In the genomic region with DNA sequence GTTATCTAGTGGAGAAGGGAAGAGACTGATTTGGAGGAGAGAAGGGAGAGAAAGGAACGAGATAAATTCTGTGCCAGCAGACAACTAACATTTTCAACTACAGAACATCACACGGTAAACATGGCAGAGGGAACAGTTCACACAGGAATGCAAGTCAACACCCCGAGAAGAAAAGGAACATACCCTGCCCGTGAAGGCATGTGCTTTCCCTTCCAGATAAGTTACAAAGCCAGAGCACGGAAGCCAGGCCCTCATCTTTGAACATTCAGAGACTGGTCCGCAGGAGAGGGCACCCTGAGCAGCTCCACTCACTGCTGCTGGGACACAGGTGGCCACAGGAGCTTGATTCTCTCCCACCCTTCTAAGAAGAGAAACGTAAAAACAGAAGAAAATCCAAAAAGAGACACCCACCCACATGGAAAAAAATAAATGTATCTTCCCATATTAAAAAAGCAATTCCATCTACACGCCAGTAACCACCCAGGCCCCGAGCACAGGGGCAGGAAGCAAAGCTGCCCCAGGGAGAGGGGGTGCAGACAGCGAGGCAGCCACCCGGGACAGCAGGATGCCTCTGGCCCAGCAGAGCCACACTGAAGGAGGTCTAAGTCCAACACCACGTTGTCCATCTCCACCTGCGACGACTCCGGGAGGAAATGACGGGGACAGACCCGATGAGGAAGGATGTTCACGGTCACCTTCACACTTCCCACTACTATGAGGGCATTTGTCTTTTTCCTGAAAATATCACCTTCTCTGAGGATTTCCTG, we compare ENCODE assay signal across 27 cellular contexts. TPM values are rescaled to one million over a fixed set of nuclear protein-coding genes. Genes with fewer than 3 reads are reported as not detected.
A peak's percentile ranks its signal among the peaks of the same experiment; 100 is the strongest.
DNase-seq lines count a peak whose midpoint lies in the region; ATAC-seq, FAIRE-seq and TF ChIP-seq lines count a peak whose summit lies in the region.
"Had no signal": no experiment of that assay in that cellular context is flagged by ENCODE, and none has a peak within 500 bp of the region (broad histone marks: within the 10 kb centered on the region; RNA-seq: fewer than 3 reads in every experiment).

No MANE protein-coding gene starts in this region.

- no peak overlapping the region for H2BK5ac ChIP-seq in neuronal stem cell (ENCODE audit: low read length)

- H3K9me3 Mint-ChIP-seq in activated naive CD4-positive, alpha-beta T cell treated with anti-CD3 and anti-CD28 coated beads, Interleukin-2, amount 10 ng/mL, durations not matched to agents 7 days and 5 days: no peaks in the 10 kb centered on the region
- H3K9me3 Mint-ChIP-seq in activated T-helper 1 cell treated with anti-CD3 and anti-CD28 coated beads, Interleukin-12 subunit alpha, Interleukin-12 subunit beta, Interleukin-2, Interleukin-4 antibody, amounts not matched to agents 30 ng/mL and 10 ng/mL and 1 ng/mL, durations not matched to agents 14 hours and 24 hours and 36 hours: no peaks in the 10 kb centered on the region
- H3K9me3 Mint-ChIP-seq: endodermal cell, H9 had no signal

- CTCF ChIA-PET in activated naive CD4-positive, alpha-beta T cell treated with anti-CD3 and anti-CD28 coated beads, Interleukin-2, amount 10 ng/mL, durations not matched to agents 7 days and 5 days (lab: Charles Lee): no interaction called here

- H3K27ac Mint-ChIP-seq in activated naive CD4-positive, alpha-beta T cell treated with anti-CD3 and anti-CD28 coated beads, Interleukin-2, amount 10 ng/mL, durations not matched to agents 7 days and 5 days: peak overlapping the region; percentile 4
- H3K27ac Mint-ChIP-seq in activated T-helper 1 cell treated with anti-CD3 and anti-CD28 coated beads, Interleukin-12 subunit alpha, Interleukin-12 subunit beta, Interleukin-2, Interleukin-4 antibody, amounts not matched to agents 30 ng/mL and 10 ng/mL and 1 ng/mL, durations not matched to agents 14 hours and 24 hours and 36 hours: peak overlapping the region; percentile 58
- H3K27ac Mint-ChIP-seq: activated CD8-positive, alpha-beta memory T cell treated with anti-CD3 and anti-CD28 coated beads, Interleukin-2, amount 10 ng/mL, durations not matched to agents 7 days and 5 days; endodermal cell had no signal

- no peak overlapping the region for H2BK15ac ChIP-seq in neuronal stem cell (ENCODE audit: low read length)

- no peak for FAIRE-seq in kidney (lab: Jason Lieb, UNC)
- FAIRE-seq: astrocyte, colon, HepG2 had no signal

- no peak overlapping the region for H3K4me2 ChIP-seq in neuronal stem cell (ENCODE audit: insufficient read depth, low read length, poor library complexity, severe bottlenecking)

- H4K91ac ChIP-seq in neuronal stem cell (ENCODE audit: low read depth, low read length, poor library complexity): no peak overlapping the region

- peaks cover 71% of the 10 kb centered on the region for H3K36me3 Mint-ChIP-seq in activated naive CD4-positive, alpha-beta T cell treated with anti-CD3 and anti-CD28 coated beads, Interleukin-2, amount 10 ng/mL, durations not matched to agents 7 days and 5 days
- peaks cover 71% of the 10 kb centered on the region for H3K36me3 Mint-ChIP-seq in activated T-helper 1 cell treated with anti-CD3 and anti-CD28 coated beads, Interleukin-12 subunit alpha, Interleukin-12 subunit beta, Interleukin-2, Interleukin-4 antibody, amounts not matched to agents 30 ng/mL and 10 ng/mL and 1 ng/mL, durations not matched to agents 14 hours and 24 hours and 36 hours (ENCODE audit: low read depth)

- H3K4me1 Mint-ChIP-seq in activated naive CD4-positive, alpha-beta T cell treated with anti-CD3 and anti-CD28 coated beads, Interleukin-2, amount 10 ng/mL, durations not matched to agents 7 days and 5 days: peaks cover 53% of the 10 kb centered on the region
- peaks cover 55% of the 10 kb centered on the region for H3K4me1 Mint-ChIP-seq in activated T-helper 1 cell treated with anti-CD3 and anti-CD28 coated beads, Interleukin-12 subunit alpha, Interleukin-12 subunit beta, Interleukin-2, Interleukin-4 antibody, amounts not matched to agents 30 ng/mL and 10 ng/mL and 1 ng/mL, durations not matched to agents 14 hours and 24 hours and 36 hours (ENCODE audit: low read depth)
- H3K4me1 Mint-ChIP-seq: endodermal cell had no signal

- no peak for ATAC-seq in upper lobe of left lung (ENCODE audit: low FRiP score in 2 of 2)
- ATAC-seq: activated CD4-positive, CD25-positive, alpha-beta regulatory T cell treated with anti-CD3 and anti-CD28 coated beads, Interleukin-2, amount 50 U/mL, for 24 hours; activated CD8-positive, alpha-beta memory T cell treated with anti-CD3 and anti-CD28 coated beads, Interleukin-2, amount 10 ng/mL, durations not matched to agents 7 days and 5 days; HepG2; PC-3 had no signal

- H2AK5ac ChIP-seq in neuronal stem cell (ENCODE audit: low read depth, low read length): no peak overlapping the region

- H4K8ac ChIP-seq in neuronal stem cell (ENCODE audit: low read depth, low read length): no peak overlapping the region

- H3K36me3 ChIP-seq in kidney (ENCODE audit: control insufficient read depth in 1 of 2, insufficient read depth in 2 of 2, low read length in 2 of 2) (peaks cover 35 to 44% of the 10 kb centered on the region in 2 donors), upper lobe of left lung (peaks cover 4 to 78% (median 38%) of the 10 kb centered on the region in 4 donors), neuronal stem cell (replicated peaks in 1 of 2; ENCODE audit: control insufficient read depth in 2 of 2, insufficient read depth in 2 of 2, low read length in 2 of 2) (peaks cover 37 to 80% of the 10 kb centered on the region in 2 donors)

- no peak overlapping the region for H2AFZ ChIP-seq in neuronal stem cell (ENCODE audit: low read length)

- no peak overlapping the region for H3K23ac ChIP-seq in neuronal stem cell (ENCODE audit: low read depth, low read length, poor library complexity)

- H2BK12ac ChIP-seq in neuronal stem cell (ENCODE audit: low read length): no peak overlapping the region

- intact Hi-C loops in activated T-helper 1 cell treated with anti-CD3 and anti-CD28 coated beads, Interleukin-12 subunit alpha, Interleukin-12 subunit beta, Interleukin-2, Interleukin-4 antibody, amounts not matched to agents 30 ng/mL and 10 ng/mL and 1 ng/mL, durations not matched to agents 14 hours and 24 hours and 36 hours (cut with micrococcal nuclease): no loop called here
- intact Hi-C loops in kidney (cut with DNase I): no loop called here

- H3K27me3 Mint-ChIP-seq in activated naive CD4-positive, alpha-beta T cell treated with anti-CD3 and anti-CD28 coated beads, Interleukin-2, amount 10 ng/mL, durations not matched to agents 7 days and 5 days: no peaks in the 10 kb centered on the region
- no peaks in the 10 kb centered on the region for H3K27me3 Mint-ChIP-seq in activated T-helper 1 cell treated with anti-CD3 and anti-CD28 coated beads, Interleukin-12 subunit alpha, Interleukin-12 subunit beta, Interleukin-2, Interleukin-4 antibody, amounts not matched to agents 30 ng/mL and 10 ng/mL and 1 ng/mL, durations not matched to agents 14 hours and 24 hours and 36 hours (ENCODE audit: insufficient read depth)
- H3K27me3 Mint-ChIP-seq: activated CD8-positive, alpha-beta memory T cell treated with anti-CD3 and anti-CD28 coated beads, Interleukin-2, amount 10 ng/mL, durations not matched to agents 7 days and 5 days had no signal

- WGBS in upper lobe of left lung, 2 donors: 58 to 68% methylated on average over 18 of the region's 18 CpGs
- no CpG with 5 or more reads among the region's 18 CpGs for WGBS in neuronal stem cell (ENCODE audit: extremely low coverage in 2 of 2, insufficient read length in 2 of 2, insufficient replicate concordance in 1 of 2), 2 donors

- H3K79me1 ChIP-seq in neuronal stem cell (ENCODE audit: low read depth, low read length): peaks cover 5% of the 10 kb centered on the region

- no peaks in the 10 kb centered on the region for H3K27me3 ChIP-seq in upper lobe of left lung
- H3K27me3 ChIP-seq in neuronal stem cell (ENCODE audit: control insufficient read depth in 3 of 3, insufficient read depth in 3 of 3, low read depth in 1 of 3, low read length in 3 of 3): no peaks in the 10 kb centered on the region
- H3K27me3 ChIP-seq: SJCRH30, vagina had no signal

- no peak for TF ChIP-seq POLR2A in upper lobe of left lung (IDR thresholded peaks at IDR 0.05)

- no peaks in the 10 kb centered on the region for H3K9me3 ChIP-seq in kidney (ENCODE audit: control insufficient read depth in 1 of 2, low read length in 2 of 2)
- H3K9me3 ChIP-seq in upper lobe of left lung: no peaks in the 10 kb centered on the region
- no peaks in the 10 kb centered on the region for H3K9me3 ChIP-seq in neuronal stem cell (replicated peaks in 1 of 2; ENCODE audit: control insufficient read depth in 2 of 2, insufficient read depth in 1 of 2, low read depth in 1 of 2, low read length in 2 of 2)
- H3K9me3 ChIP-seq: SJCRH30, vagina had no signal

- H3K27ac ChIP-seq in kidney (ENCODE audit: low read depth in 2 of 2, low read length in 2 of 2) (no peak overlapping the region), upper lobe of left lung (peak overlapping the region; percentile 35 to 77 (median 46)), neuronal stem cell (replicated peaks; ENCODE audit: low read length) (no peak overlapping the region)
- H3K27ac ChIP-seq: SJCRH30, vagina had no signal

- H3K4me3 ChIP-seq in kidney (ENCODE audit: low read length in 2 of 2) (no peak overlapping the region), upper lobe of left lung (no peak overlapping the region), neuronal stem cell (ENCODE audit: low read length in 2 of 2) (no peak overlapping the region)
- H3K4me3 ChIP-seq: SJCRH30, skin epidermis, vagina had no signal

- H3K18ac ChIP-seq in neuronal stem cell (ENCODE audit: low read length): no peak overlapping the region

- no peak for TF ChIP-seq EP300 in upper lobe of left lung (IDR thresholded peaks at IDR 0.05)

- no peak overlapping the region for H3K9ac ChIP-seq in kidney (ENCODE audit: low read length in 2 of 2)
- H3K9ac ChIP-seq in neuronal stem cell (ENCODE audit: low read depth, low read length, poor library complexity): no peak overlapping the region

- H3K14ac ChIP-seq in neuronal stem cell (ENCODE audit: low read length): no peak overlapping the region

- H3K4me1 ChIP-seq in kidney (ENCODE audit: control insufficient read depth in 1 of 2, insufficient read depth in 1 of 2, low read depth in 1 of 2, low read length in 2 of 2) (peaks cover 0 to 4% of the 10 kb centered on the region in 2 donors), upper lobe of left lung (peaks cover 4 to 28% (median 19%) of the 10 kb centered on the region in 4 donors), neuronal stem cell (ENCODE audit: control insufficient read depth in 2 of 2, insufficient read depth in 1 of 2, low read depth in 1 of 2, low read length in 2 of 2) (peaks cover 0 to 4% of the 10 kb centered on the region in 2 donors)

- H2BK120ac ChIP-seq in neuronal stem cell (ENCODE audit: low read depth, low read length): no peak overlapping the region

- no peak for DNase-seq in activated naive CD4-positive, alpha-beta T cell treated with anti-CD3 and anti-CD28 coated beads, Interleukin-2, amount 10 ng/mL, durations not matched to agents 7 days and 5 days
- no peak for DNase-seq in activated naive CD4-positive, alpha-beta T cell (lab: John Stamatoyannopoulos, UW)
- DNase-seq in activated T-helper 1 cell treated with anti-CD3 and anti-CD28 coated beads, Interleukin-12 subunit alpha, Interleukin-12 subunit beta, Interleukin-2, Interleukin-4 antibody, amounts not matched to agents 30 ng/mL and 10 ng/mL and 1 ng/mL, durations not matched to agents 14 hours and 24 hours and 36 hours (ENCODE audit: low spot score): no peak
- DNase-seq in kidney (peak; percentile 54), upper lobe of left lung (no peak), DMS153 treated with DMSO at 0.1 percent for 48 hours (lab: John Stamatoyannopoulos, UW; ENCODE audit: unreplicated experiment) (no peak), neuronal stem cell (ENCODE audit: low spot score) (no peak), NCI-H748 treated with DMSO at 0.1 percent for 48 hours (lab: John Stamatoyannopoulos, UW) (no peak)
- DNase-seq: activated CD8-positive, alpha-beta memory T cell treated with anti-CD3 and anti-CD28 coated beads, Interleukin-2, amount 10 ng/mL, durations not matched to agents 7 days and 5 days; activated gamma-delta T cell; DND-41; H9; head of caudate nucleus; mammary epithelial cell; NCI-H2227 treated with DMSO at 0.1 percent for 48 hours; NCI-H82; PC-3; SJCRH30; stimulated activated CD4-positive, alpha-beta T cell treated with anti-CD3 and anti-CD28 coated beads, Interleukin-2, amount 100 ng/mL, for 48 hours; T-helper 9 cell had no signal

- H3K4ac ChIP-seq in neuronal stem cell (ENCODE audit: low read length): no peak overlapping the region

- no peak overlapping the region for H3K4me3 Mint-ChIP-seq in activated naive CD4-positive, alpha-beta T cell treated with anti-CD3 and anti-CD28 coated beads, Interleukin-2, amount 10 ng/mL, durations not matched to agents 7 days and 5 days
- no peak overlapping the region for H3K4me3 Mint-ChIP-seq in activated T-helper 1 cell treated with anti-CD3 and anti-CD28 coated beads, Interleukin-12 subunit alpha, Interleukin-12 subunit beta, Interleukin-2, Interleukin-4 antibody, amounts not matched to agents 30 ng/mL and 10 ng/mL and 1 ng/mL, durations not matched to agents 14 hours and 24 hours and 36 hours
- H3K4me3 Mint-ChIP-seq: activated CD8-positive, alpha-beta memory T cell treated with anti-CD3 and anti-CD28 coated beads, Interleukin-2, amount 10 ng/mL, durations not matched to agents 7 days and 5 days; endodermal cell; H9 had no signal

- TF ChIP-seq CTCF in kidney (IDR thresholded peaks at IDR 0.05; ENCODE audit: borderline replicate concordance, extremely low read depth, insufficient read depth) (no peak), upper lobe of left lung (IDR thresholded peaks at IDR 0.05) (no peak)

RNA-seq across cellular contexts. Expression of a gene that starts 14.2 kb away (rescaled TPM):
- total RNA-seq in activated T-helper 1 cell treated with anti-CD3 and anti-CD28 coated beads, Interleukin-12 subunit alpha, Interleukin-12 subunit beta, Interleukin-2, Interleukin-4 antibody, amounts not matched to agents 30 ng/mL and 10 ng/mL and 1 ng/mL, durations not matched to agents 14 hours and 24 hours and 36 hours: 147 TPM in 2 replicates
- 59.7 TPM for total RNA-seq in kidney
- polyA plus RNA-seq in kidney (ENCODE audit: insufficient read depth, low read depth, low replicate concordance): 25.3 TPM
- total RNA-seq in upper lobe of left lung: 100 to 1,000 TPM; 113 to 295 (median 121) TPM
- polyA plus RNA-seq in neuronal stem cell (2013, experiment 1 of 2): 13.3 TPM
- 13.8 TPM for polyA plus RNA-seq in neuronal stem cell (2013, experiment 2 of 2)

RNA-seq across cellular contexts. Expression of a gene that starts 44.3 kb away (rescaled TPM):
- 126 and 138 TPM in 2 replicates for total RNA-seq in activated T-helper 1 cell treated with anti-CD3 and anti-CD28 coated beads, Interleukin-12 subunit alpha, Interleukin-12 subunit beta, Interleukin-2, Interleukin-4 antibody, amounts not matched to agents 30 ng/mL and 10 ng/mL and 1 ng/mL, durations not matched to agents 14 hours and 24 hours and 36 hours
- 66.2 TPM for total RNA-seq in kidney
- 17.0 TPM for polyA plus RNA-seq in kidney (ENCODE audit: insufficient read depth, low read depth, low replicate concordance)
- total RNA-seq in upper lobe of left lung: 10 to 100 TPM; 31.1 to 76.5 (median 55.4) TPM
- polyA plus RNA-seq in neuronal stem cell (2013, experiment 1 of 2): 21.1 TPM
- 23.6 TPM for polyA plus RNA-seq in neuronal stem cell (2013, experiment 2 of 2)

Comparison
In these comparisons a context has a peak if more than half of its experiments do, and no peak if none do; other contexts are left out.
1. H3K27ac ChIP-seq: peak in upper lobe of left lung (4 of 4); none in kidney (0 of 2) and neuronal stem cell (single experiment).